In genomic region chr10:124575107-124576035, GRCh38 we compare ENCODE assay signal across 20 cellular contexts.
DNase-seq lines count a peak whose midpoint lies in the region; ATAC-seq and TF ChIP-seq lines count a peak whose summit lies in the region.
"Had no signal": no experiment of that assay in that cellular context is flagged by ENCODE, and none has a peak within 500 bp of the region (broad histone marks: within the 10 kb centered on the region; RNA-seq: fewer than 3 reads in every experiment).

No MANE protein-coding gene starts in this region.

- no peaks in the 10 kb centered on the region for H3K27me3 ChIP-seq in upper lobe of right lung
- H3K27me3 ChIP-seq: BLaER1, MG63, Peyer's patch had no signal

- H3K4me1 ChIP-seq in mucosa of descending colon (ENCODE audit: low read depth), result no peaks in the 10 kb centered on the region
- no peaks in the 10 kb centered on the region for H3K4me1 ChIP-seq in upper lobe of right lung
- H3K4me1 ChIP-seq: Peyer's patch had no signal

- peak overlapping the region; percentile 46 to 56 for H3K27ac Mint-ChIP-seq in effector memory CD8-positive, alpha-beta T cell
- H3K27ac Mint-ChIP-seq: CD8-positive, alpha-beta T cell; GM23338; HFFc6 had no signal

- H3K27me3 Mint-ChIP-seq in effector memory CD8-positive, alpha-beta T cell, result no peaks in the 10 kb centered on the region

- H3K27ac ChIP-seq in upper lobe of right lung, result no peak overlapping the region
- H3K27ac ChIP-seq: BLaER1, Peyer's patch had no signal

- H3K4me3 ChIP-seq in mucosa of descending colon (no peak overlapping the region), upper lobe of right lung (no peak overlapping the region)
- H3K4me3 ChIP-seq: BLaER1, GM23338, MG63, Peyer's patch had no signal

- no peak for TF ChIP-seq CTCF in mucosa of descending colon (IDR thresholded peaks at IDR 0.05)
- no peak for TF ChIP-seq CTCF in upper lobe of right lung (IDR thresholded peaks at IDR 0.05)

- no peaks in the 10 kb centered on the region for H3K9me3 ChIP-seq in mucosa of descending colon
- no peaks in the 10 kb centered on the region for H3K9me3 ChIP-seq in upper lobe of right lung
- H3K9me3 ChIP-seq: MG63 had no signal

- H3K9me3 Mint-ChIP-seq in effector memory CD8-positive, alpha-beta T cell, result no peaks in the 10 kb centered on the region
- H3K9me3 Mint-ChIP-seq: HFFc6 had no signal

- peaks cover 12% of the 10 kb centered on the region for H3K36me3 Mint-ChIP-seq in effector memory CD8-positive, alpha-beta T cell (ENCODE audit: insufficient read depth)

- intact Hi-C loops in Right ventricle myocardium inferior (cut with DNase I) (no loop called here), Right ventricle myocardium superior (cut with DNase I) (no loop called here), mucosa of descending colon (cut with DNase I, micrococcal nuclease) (no loop called here), upper lobe of right lung (cut with DNase I) (no loop called here)

- no peak for ATAC-seq in Right ventricle myocardium inferior
- no peak for ATAC-seq in Right ventricle myocardium superior (ENCODE audit: poor library complexity)
- no peak for ATAC-seq in effector memory CD8-positive, alpha-beta T cell (replicated peaks)
- peak; percentile 15 for ATAC-seq in mucosa of descending colon
- ATAC-seq in upper lobe of right lung, result no peak
- no peak for ATAC-seq in GM18868 (IDR thresholded peaks at IDR 0.05; ENCODE audit: unreplicated experiment)
- ATAC-seq in HG03565 (IDR thresholded peaks at IDR 0.05; ENCODE audit: unreplicated experiment), result no peak
- ATAC-seq: CD8-positive, alpha-beta T cell; GM23338 had no signal

- H3K4me3 Mint-ChIP-seq in effector memory CD8-positive, alpha-beta T cell, result no peak overlapping the region
- H3K4me3 Mint-ChIP-seq: CD8-positive, alpha-beta T cell; GM23338; HFFc6 had no signal

- H3K36me3 ChIP-seq in mucosa of descending colon (ENCODE audit: low read depth) (no peaks in the 10 kb centered on the region), upper lobe of right lung (no peaks in the 10 kb centered on the region)
- H3K36me3 ChIP-seq: BLaER1, MG63, Peyer's patch had no signal

- peaks cover 0 to 10% of the 10 kb centered on the region in 2 donors for H3K4me1 Mint-ChIP-seq in effector memory CD8-positive, alpha-beta T cell (ENCODE audit: low read depth in 2 of 2)

- peak; percentile 42 for DNase-seq in Right ventricle myocardium inferior (ENCODE audit: missing footprints)
- no peak for DNase-seq in Right ventricle myocardium superior
- no peak for DNase-seq in effector memory CD8-positive, alpha-beta T cell
- peak in 1 of 3 donors; percentile 12 for DNase-seq in mucosa of descending colon
- peak; percentile 40 for DNase-seq in upper lobe of right lung
- DNase-seq in NCI-H774 (lab: John Stamatoyannopoulos, UW), result no peak
- DNase-seq: CD8-positive, alpha-beta T cell; DMS79; HFFc6; MG63; NCI-H1092; NCI-H146; NCI-H2081 treated with DMSO at 0.1 percent for 48 hours; NCI-H510A treated with DMSO at 0.1 percent for 48 hours; SHP77 had no signal

Comparison
In these comparisons a context has a peak if more than half of its experiments do, and no peak if none do; other contexts are left out.
1. DNase-seq: peak in Right ventricle myocardium inferior (single experiment) and upper lobe of right lung (single experiment); none in Right ventricle myocardium superior (single experiment), effector memory CD8-positive, alpha-beta T cell (0 of 3) and NCI-H774 (single experiment).